Comparison of ENCODE assay signal across 1 cellular context in the genomic region with DNA sequence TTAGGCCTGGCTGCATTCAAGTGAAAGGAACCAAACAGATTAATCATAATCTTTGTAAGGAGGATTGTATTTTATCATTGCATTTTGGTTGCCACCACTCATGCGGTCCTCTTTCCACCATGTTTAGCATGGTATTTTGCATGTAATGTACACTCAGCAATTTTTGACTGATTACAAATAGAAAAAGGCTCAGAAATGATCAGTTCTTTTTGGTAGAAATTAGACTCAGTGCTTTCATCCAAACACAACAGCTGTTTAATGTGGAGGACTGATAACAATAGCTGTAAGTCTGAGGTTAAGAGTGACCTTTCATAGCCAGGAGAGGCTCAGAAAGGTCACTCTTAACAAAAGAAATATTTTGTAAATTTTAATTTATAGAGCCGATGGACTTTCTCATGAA.
TF ChIP-seq lines count a peak whose summit lies in the region.

No MANE protein-coding gene starts in this region.

TF ChIP-seq in A549, 52 proteins besides CTCF, POLR2A, EP300 and RAD21:
- TF ChIP-seq, protein P1, sequence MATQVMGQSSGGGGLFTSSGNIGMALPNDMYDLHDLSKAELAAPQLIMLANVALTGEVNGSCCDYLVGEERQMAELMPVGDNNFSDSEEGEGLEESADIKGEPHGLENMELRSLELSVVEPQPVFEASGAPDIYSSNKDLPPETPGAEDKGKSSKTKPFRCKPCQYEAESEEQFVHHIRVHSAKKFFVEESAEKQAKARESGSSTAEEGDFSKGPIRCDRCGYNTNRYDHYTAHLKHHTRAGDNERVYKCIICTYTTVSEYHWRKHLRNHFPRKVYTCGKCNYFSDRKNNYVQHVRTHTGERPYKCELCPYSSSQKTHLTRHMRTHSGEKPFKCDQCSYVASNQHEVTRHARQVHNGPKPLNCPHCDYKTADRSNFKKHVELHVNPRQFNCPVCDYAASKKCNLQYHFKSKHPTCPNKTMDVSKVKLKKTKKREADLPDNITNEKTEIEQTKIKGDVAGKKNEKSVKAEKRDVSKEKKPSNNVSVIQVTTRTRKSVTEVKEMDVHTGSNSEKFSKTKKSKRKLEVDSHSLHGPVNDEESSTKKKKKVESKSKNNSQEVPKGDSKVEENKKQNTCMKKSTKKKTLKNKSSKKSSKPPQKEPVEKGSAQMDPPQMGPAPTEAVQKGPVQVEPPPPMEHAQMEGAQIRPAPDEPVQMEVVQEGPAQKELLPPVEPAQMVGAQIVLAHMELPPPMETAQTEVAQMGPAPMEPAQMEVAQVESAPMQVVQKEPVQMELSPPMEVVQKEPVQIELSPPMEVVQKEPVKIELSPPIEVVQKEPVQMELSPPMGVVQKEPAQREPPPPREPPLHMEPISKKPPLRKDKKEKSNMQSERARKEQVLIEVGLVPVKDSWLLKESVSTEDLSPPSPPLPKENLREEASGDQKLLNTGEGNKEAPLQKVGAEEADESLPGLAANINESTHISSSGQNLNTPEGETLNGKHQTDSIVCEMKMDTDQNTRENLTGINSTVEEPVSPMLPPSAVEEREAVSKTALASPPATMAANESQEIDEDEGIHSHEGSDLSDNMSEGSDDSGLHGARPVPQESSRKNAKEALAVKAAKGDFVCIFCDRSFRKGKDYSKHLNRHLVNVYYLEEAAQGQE (IDR thresholded peaks at IDR 0.05): no peak
- TF ChIP-seq SREBF2 (IDR thresholded peaks at IDR 0.05) (no peak), MAZ (IDR thresholded peaks at IDR 0.05; ENCODE audit: borderline replicate concordance, low read depth, low read length) (no peak), MAFK (IDR thresholded peaks at IDR 0.05; ENCODE audit: partially characterized antibody) (peak; percentile 49)
